ENCODE assay signal across 8 cellular contexts in the genomic region with DNA sequence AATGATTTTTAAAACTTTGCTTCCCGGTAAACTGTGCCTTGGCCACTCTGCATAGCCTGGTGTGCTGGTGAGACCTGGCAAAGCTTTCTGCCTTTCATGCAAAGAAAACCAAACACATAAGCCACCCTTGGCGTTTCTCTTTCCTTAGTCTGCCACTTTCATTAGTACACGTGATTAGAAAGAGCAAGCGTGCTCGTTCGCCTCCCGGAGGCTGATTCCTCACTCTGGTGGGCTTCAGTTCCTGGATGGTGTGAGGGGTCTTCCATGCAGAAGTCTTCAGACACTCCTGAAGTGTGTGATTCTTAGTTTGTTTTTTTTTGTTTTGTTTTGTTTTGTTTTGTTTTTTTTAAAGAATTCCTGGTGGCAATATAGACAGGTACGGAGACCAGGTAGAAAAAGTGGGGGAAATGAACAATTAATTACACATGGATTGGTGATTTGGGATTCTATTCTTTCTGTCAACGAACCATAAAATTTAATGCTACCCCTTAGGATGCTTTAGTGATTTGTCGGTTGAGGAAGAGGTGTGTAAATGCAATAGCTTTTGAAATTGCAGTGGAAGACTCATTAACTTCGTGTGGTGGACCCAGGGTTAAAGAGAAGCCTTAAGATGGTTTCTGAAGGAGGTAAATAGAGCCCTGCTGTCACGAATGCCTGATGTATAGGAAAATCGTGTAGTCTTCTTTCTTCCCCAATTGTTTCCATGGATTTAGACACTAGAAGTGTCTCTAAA. TPM values are rescaled to one million over a fixed set of nuclear protein-coding genes. Genes with fewer than 3 reads are reported as not detected.
DNase-seq lines count a peak whose midpoint lies in the region; ATAC-seq and TF ChIP-seq lines count a peak whose summit lies in the region.

No MANE protein-coding gene starts in this region.

- no peaks in the 10 kb centered on the region for H3K36me3 ChIP-seq in RWPE2 (ENCODE audit: low read depth)

- H3K27ac Mint-ChIP-seq in endothelial cell (ENCODE audit: unreplicated experiment) (peak overlapping the region; percentile 28), osteocyte (ENCODE audit: unreplicated experiment) (peak overlapping the region; percentile 79)

- H3K9me3 Mint-ChIP-seq in endothelial cell (ENCODE audit: unreplicated experiment) (no peaks in the 10 kb centered on the region), osteocyte (ENCODE audit: unreplicated experiment) (peaks cover 1% of the 10 kb centered on the region)

- H3K4me1 ChIP-seq in RWPE2 (ENCODE audit: insufficient read depth, poor library complexity, severe bottlenecking) = peaks cover 12% of the 10 kb centered on the region

- H3K4me3 ChIP-seq in GM12875 (ENCODE audit: low read depth, low read length) (peak overlapping the region; percentile 75), RWPE2 (ENCODE audit: severe bottlenecking) (peak overlapping the region; percentile 66)

- DNase-seq in AG08395 (ENCODE audit: low spot score) = peak; percentile 48
- DNase-seq in RWPE2 (ENCODE audit: low spot score) = no peak
- DNase-seq in endothelial cell (ENCODE audit: low spot score) = no peak
- peak; percentile 64 for DNase-seq in osteocyte (ENCODE audit: extremely low spot score, unreplicated experiment)
- no peak for DNase-seq in CD1c-positive myeloid dendritic cell (ENCODE audit: extremely low spot score)
- DNase-seq in ACHN = no peak

- no peaks in the 10 kb centered on the region for H3K27me3 ChIP-seq in RWPE2 (ENCODE audit: insufficient read depth, poor library complexity, severe bottlenecking)

- no peak; the same call in 2 of the 3 replicates for ATAC-seq in RWPE2 (ENCODE audit: low read depth)
- no peak for ATAC-seq in HG03108 (IDR thresholded peaks at IDR 0.05; ENCODE audit: unreplicated experiment)

- H3K9me3 ChIP-seq in RWPE2 (ENCODE audit: severe bottlenecking) = no peaks in the 10 kb centered on the region

- TF ChIP-seq CTCF in GM12875 (IDR thresholded peaks at IDR 0.05; ENCODE audit: borderline replicate concordance, insufficient read depth, low read depth, low read length) (no peak), RWPE2 (IDR thresholded peaks at IDR 0.05; ENCODE audit: poor library complexity, severe bottlenecking) (no peak), endothelial cell (IDR thresholded peaks at IDR 0.05; ENCODE audit: unreplicated experiment) (no peak), osteocyte (IDR thresholded peaks at IDR 0.05) (peak; percentile 27)

- peaks cover 9% of the 10 kb centered on the region for H3K27me3 Mint-ChIP-seq in endothelial cell (ENCODE audit: unreplicated experiment)
- no peaks in the 10 kb centered on the region for H3K27me3 Mint-ChIP-seq in osteocyte (ENCODE audit: unreplicated experiment)

- H3K27ac ChIP-seq in RWPE2 (ENCODE audit: poor library complexity, severe bottlenecking) = peak overlapping the region; percentile 70

- in situ Hi-C loops in ACHN (cut with HindIII; ENCODE audit: low pct_ligation_motif_present, low pct_unique_long_range_greater_than_20kb, low sequenced_read_pairs) = no loop called here

- H3K4me1 Mint-ChIP-seq in endothelial cell (ENCODE audit: unreplicated experiment) = peaks cover 13% of the 10 kb centered on the region
- H3K4me1 Mint-ChIP-seq in osteocyte (ENCODE audit: unreplicated experiment) = peaks cover 57% of the 10 kb centered on the region

- peaks cover 3% of the 10 kb centered on the region for H3K36me3 Mint-ChIP-seq in endothelial cell (ENCODE audit: low read depth, unreplicated experiment)
- H3K36me3 Mint-ChIP-seq in osteocyte (ENCODE audit: unreplicated experiment) = no peaks in the 10 kb centered on the region

- peak overlapping the region; percentile 91 for H3K4me3 Mint-ChIP-seq in endothelial cell (ENCODE audit: unreplicated experiment)
- peak overlapping the region; percentile 93 for H3K4me3 Mint-ChIP-seq in osteocyte (ENCODE audit: unreplicated experiment)

RNA-seq across cellular contexts. Expression of a gene that starts 2.1 kb away (rescaled TPM):
- total RNA-seq in endothelial cell (ENCODE audit: unreplicated experiment) = 74.8 TPM
- 149 TPM in 2 replicates for total RNA-seq in osteocyte

Comparison
In these comparisons a context has a peak if more than half of its experiments do, and no peak if none do; other contexts are left out.
1. DNase-seq: peak in AG08395 (single experiment) and osteocyte (single experiment); none in RWPE2 (single experiment), endothelial cell (single experiment), CD1c-positive myeloid dendritic cell (single experiment) and ACHN (single experiment).